In genomic region chr10:80506836-80507483, GRCh38 we compare ENCODE assay signal across 14 cellular contexts. TPM values are rescaled to one million over a fixed set of nuclear protein-coding genes. Genes with fewer than 3 reads are reported as not detected.
DNase-seq lines count a peak whose midpoint lies in the region; ATAC-seq, FAIRE-seq and TF ChIP-seq lines count a peak whose summit lies in the region.
"Had no signal": no experiment of that assay in that cellular context is flagged by ENCODE, and none has a peak within 500 bp of the region (broad histone marks: within the 10 kb centered on the region; RNA-seq: fewer than 3 reads in every experiment).

No MANE protein-coding gene starts in this region.

- H3K27ac Mint-ChIP-seq in CD4-positive, CD25-positive, alpha-beta regulatory T cell: peak overlapping the region in 2 of 3 donors; percentile 65 to 85
- H3K27ac Mint-ChIP-seq: stimulated activated naive B cell treated with anti-CD40 and anti-IgM and Interleukin-4, amounts not matched to agents 10 μg/mL and 1 μg/mL and 100 μg/mL, for 72 hours had no signal

- BruUV-seq in endothelial cell of umbilical vein (replicated peaks; lab: Mats Ljungman, UMichigan): no TSS peak

- 87 to 91% (median 87%) methylated on average over 13 of the region's 13 CpGs for WGBS in psoas muscle, 3 donors

- H3K9me3 Mint-ChIP-seq in CD4-positive, CD25-positive, alpha-beta regulatory T cell: no peaks in the 10 kb centered on the region
- H3K9me3 Mint-ChIP-seq: activated naive CD8-positive, alpha-beta T cell treated with anti-CD3 and anti-CD28 coated beads for 36 hours; stimulated activated naive B cell treated with anti-CD40 and anti-IgM and Interleukin-4, amounts not matched to agents 10 μg/mL and 1 μg/mL and 100 μg/mL, for 72 hours had no signal

- H3K36me3 Mint-ChIP-seq in CD4-positive, CD25-positive, alpha-beta regulatory T cell: peaks cover 34% of the 10 kb centered on the region

- FAIRE-seq in endothelial cell of umbilical vein (lab: Jason Lieb, UNC): no peak

- peaks cover 60% of the 10 kb centered on the region for H3K36me3 ChIP-seq in CD4-positive, CD25-positive, alpha-beta regulatory T cell (ENCODE audit: control insufficient read depth, insufficient read depth, low read length)
- H3K36me3 ChIP-seq in HUES48 (ENCODE audit: control insufficient read depth, insufficient read depth, low read length) (peaks cover 20% of the 10 kb centered on the region), endothelial cell of umbilical vein (ENCODE audit: control insufficient read depth in 2 of 2, extremely low read depth in 1 of 2, insufficient read depth in 2 of 2, low read length in 2 of 2) (peaks cover 8 to 15% of the 10 kb centered on the region in 2 experiments), psoas muscle (ENCODE audit: insufficient read depth in 1 of 2, low read depth in 1 of 2) (peaks cover 2 to 40% of the 10 kb centered on the region in 2 donors)

- ATAC-seq in CD4-positive, CD25-positive, alpha-beta regulatory T cell (ENCODE audit: low read depth in 2 of 2): no peak
- ATAC-seq in psoas muscle: no peak
- ATAC-seq: stimulated activated naive B cell treated with anti-CD40 and anti-IgM and Interleukin-4, amounts not matched to agents 10 μg/mL and 1 μg/mL and 100 μg/mL, for 72 hours had no signal

- H3K4me2 ChIP-seq in endothelial cell of umbilical vein (ENCODE audit: insufficient read depth, low read length): peak overlapping the region; percentile 2

- H3K9me3 ChIP-seq in CD4-positive, CD25-positive, alpha-beta regulatory T cell (ENCODE audit: control insufficient read depth in 2 of 2, low read length in 2 of 2): no peaks in the 10 kb centered on the region
- H3K9me3 ChIP-seq in HUES48 (ENCODE audit: control insufficient read depth, insufficient read depth, low read length): no peaks in the 10 kb centered on the region
- no peaks in the 10 kb centered on the region for H3K9me3 ChIP-seq in endothelial cell of umbilical vein (replicated peaks; ENCODE audit: control insufficient read depth, insufficient read depth, low read length)
- no peaks in the 10 kb centered on the region for H3K9me3 ChIP-seq in psoas muscle
- H3K9me3 ChIP-seq: colonic mucosa, HAP-1 had no signal

- no peaks in the 10 kb centered on the region for H3K27me3 Mint-ChIP-seq in CD4-positive, CD25-positive, alpha-beta regulatory T cell
- H3K27me3 Mint-ChIP-seq: activated naive CD8-positive, alpha-beta T cell treated with anti-CD3 and anti-CD28 coated beads for 36 hours; stimulated activated naive B cell treated with anti-CD40 and anti-IgM and Interleukin-4, amounts not matched to agents 10 μg/mL and 1 μg/mL and 100 μg/mL, for 72 hours had no signal

- no peak for TF ChIP-seq POLR2A in endothelial cell of umbilical vein (IDR thresholded peaks at IDR 0.05; ENCODE audit: low read depth, low read length)

- dilution Hi-C loops in endothelial cell of umbilical vein (cut with MboI; ENCODE audit: extremely low pct_ligation_motif_present, low sequenced_read_pairs): no loop called here

- TF ChIP-seq CTCF in endothelial cell of umbilical vein (IDR thresholded peaks at IDR 0.05; ENCODE audit: extremely low read depth in 1 of 2, insufficient read depth in 1 of 2, low read depth in 1 of 2, low read length in 2 of 2) (no peak), psoas muscle (IDR thresholded peaks at IDR 0.05) (no peak)

- H3K27ac ChIP-seq in CD4-positive, CD25-positive, alpha-beta regulatory T cell (ENCODE audit: insufficient read depth, low read length, poor library complexity, severe bottlenecking): no peak overlapping the region
- H3K27ac ChIP-seq in HUES48 (ENCODE audit: low read depth, low read length): peak overlapping the region; percentile 79
- peak overlapping the region; percentile 96 for H3K27ac ChIP-seq in endothelial cell of umbilical vein (ENCODE audit: insufficient read depth, low read depth, low read length)
- H3K27ac ChIP-seq in psoas muscle: peak overlapping the region; percentile 46
- H3K27ac ChIP-seq: colonic mucosa had no signal

- intact Hi-C loops in endothelial cell of umbilical vein (cut with micrococcal nuclease) (no loop called here), psoas muscle (cut with DNase I) (loop anchor here in 1 of 2 donors (10.0 kb wide), 1 partner anchor 122 kb away; no protein-coding TSS in a partner anchor)

- CTCF ChIA-PET in endothelial cell of umbilical vein (lab: Charles Lee): interaction anchor here (0.8 to 21.9 kb wide), 7 partner anchors 9 to 97 kb away, joined by 3 to 1118 read pairs (median 9); partner anchors contain the start of gene TSPAN14

- H3K27me3 ChIP-seq in CD4-positive, CD25-positive, alpha-beta regulatory T cell (ENCODE audit: control insufficient read depth, insufficient read depth, low read length): no peaks in the 10 kb centered on the region
- H3K27me3 ChIP-seq in HUES48 (ENCODE audit: control insufficient read depth, insufficient read depth, low read length) (no peaks in the 10 kb centered on the region), endothelial cell of umbilical vein (ENCODE audit: control insufficient read depth in 2 of 2, insufficient read depth in 2 of 2, low read length in 2 of 2) (no peaks in the 10 kb centered on the region), psoas muscle (ENCODE audit: insufficient read depth in 3 of 3, low read length in 2 of 3) (no peaks in the 10 kb centered on the region)
- H3K27me3 ChIP-seq: colonic mucosa had no signal

- no peak overlapping the region for H3K4me3 ChIP-seq in CD4-positive, CD25-positive, alpha-beta regulatory T cell (ENCODE audit: low read depth, low read length)
- no peak overlapping the region for H3K4me3 ChIP-seq in HUES48 (ENCODE audit: low read depth, low read length)
- H3K4me3 ChIP-seq in endothelial cell of umbilical vein (replicated peaks in 1 of 3; ENCODE audit: insufficient read depth in 1 of 3, low read depth in 1 of 3, low read length in 3 of 3): no peak overlapping the region
- no peak overlapping the region for H3K4me3 ChIP-seq in psoas muscle
- H3K4me3 ChIP-seq: colonic mucosa, HAP-1 had no signal

- H3K79me2 ChIP-seq in endothelial cell of umbilical vein (ENCODE audit: control insufficient read depth, insufficient read depth, low read length): peaks cover 65% of the 10 kb centered on the region

- no peak overlapping the region for H3K9ac ChIP-seq in HUES48 (ENCODE audit: low read depth, low read length)
- H3K9ac ChIP-seq in endothelial cell of umbilical vein (replicated peaks; ENCODE audit: extremely low read depth, insufficient read depth, low read length): peak overlapping the region; percentile 82

- POLR2A ChIA-PET in endothelial cell of umbilical vein (lab: Charles Lee): interaction anchor here (1.0 to 1.5 kb wide), 3 partner anchors 9 to 99 kb away, joined by 3 to 6 read pairs (median 5); no protein-coding TSS in a partner anchor

- no peaks in the 10 kb centered on the region for H3K9me1 ChIP-seq in endothelial cell of umbilical vein (replicated peaks; ENCODE audit: control insufficient read depth, extremely low read depth, insufficient read depth, low read length)

- no peak for DNase-seq in CD4-positive, CD25-positive, alpha-beta regulatory T cell
- DNase-seq in endothelial cell of umbilical vein (ENCODE audit: low read depth, low spot score) (no peak), psoas muscle (peak in 1 of 2 donors; percentile 43), NCI-H128 (lab: John Stamatoyannopoulos, UW; ENCODE audit: unreplicated experiment) (no peak), NCI-H2196 (lab: John Stamatoyannopoulos, UW; ENCODE audit: unreplicated experiment) (no peak), HuH-7.5 (ENCODE audit: low spot score) (no peak)
- DNase-seq: activated naive CD8-positive, alpha-beta T cell treated with anti-CD3 and anti-CD28 coated beads for 36 hours; colonic mucosa; NCI-H2107; retina; stimulated activated CD4-positive, alpha-beta T cell treated with anti-CD3 and anti-CD28 coated beads, Interleukin-4, amount 100 ng/mL, for 4 hours; stimulated activated naive B cell treated with anti-CD40 and anti-IgM and Interleukin-4, amounts not matched to agents 10 μg/mL and 1 μg/mL and 100 μg/mL, for 72 hours had no signal

- H3K4me3 Mint-ChIP-seq in CD4-positive, CD25-positive, alpha-beta regulatory T cell: no peak overlapping the region
- H3K4me3 Mint-ChIP-seq: activated naive CD8-positive, alpha-beta T cell treated with anti-CD3 and anti-CD28 coated beads for 36 hours; stimulated activated naive B cell treated with anti-CD40 and anti-IgM and Interleukin-4, amounts not matched to agents 10 μg/mL and 1 μg/mL and 100 μg/mL, for 72 hours had no signal

- H2AFZ ChIP-seq in endothelial cell of umbilical vein (ENCODE audit: low read depth, low read length): no peak overlapping the region

- H4K20me1 ChIP-seq in endothelial cell of umbilical vein (replicated peaks; ENCODE audit: control insufficient read depth, extremely low read depth, insufficient read depth, low read length): no peaks in the 10 kb centered on the region

- peaks cover 5 to 68% (median 50%) of the 10 kb centered on the region in 4 donors for H3K4me1 Mint-ChIP-seq in CD4-positive, CD25-positive, alpha-beta regulatory T cell

- peaks cover 44% of the 10 kb centered on the region for H3K4me1 ChIP-seq in CD4-positive, CD25-positive, alpha-beta regulatory T cell (ENCODE audit: control insufficient read depth, insufficient read depth, low read length, poor library complexity, severe bottlenecking)
- H3K4me1 ChIP-seq in HUES48 (ENCODE audit: control insufficient read depth, insufficient read depth, low read length): peaks cover 20% of the 10 kb centered on the region
- peaks cover 91% of the 10 kb centered on the region for H3K4me1 ChIP-seq in endothelial cell of umbilical vein (ENCODE audit: control insufficient read depth, extremely low read depth, insufficient read depth, low read length)
- H3K4me1 ChIP-seq in psoas muscle: peaks cover 37% of the 10 kb centered on the region

RNA-seq across cellular contexts. Expression of gene SH2D4B, which starts 30.7 kb away (rescaled TPM):
- total RNA-seq in CD4-positive, CD25-positive, alpha-beta regulatory T cell: 0.25 TPM
- polyA plus RNA-seq in CD4-positive, CD25-positive, alpha-beta regulatory T cell: not detected
- total RNA-seq in endothelial cell of umbilical vein (not detected in 2 replicates), psoas muscle (not detected)
- polyA plus RNA-seq in endothelial cell of umbilical vein (not detected in 2 replicates), psoas muscle (under 1 TPM in 1 of 3 donors, not detected in 2; 0.01 TPM)
- polyA plus RNA-seq in endothelial cell of umbilical vein (2011; cell fraction: cytosol; rRNA removed): not detected in 2 replicates
- polyA plus RNA-seq in endothelial cell of umbilical vein (2011; cell fraction: nucleus; rRNA removed): 0.04 and 0.08 TPM in 2 replicates
- polyA plus RNA-seq in endothelial cell of umbilical vein (2012): not detected in 2 replicates
- 0.07 TPM in 1 of 2 replicates, not detected in the other for polyA minus RNA-seq in endothelial cell of umbilical vein
- not detected for polyA minus RNA-seq in endothelial cell of umbilical vein (2011; cell fraction: cytosol; rRNA and poly(A)+ RNA removed)
- polyA minus RNA-seq in endothelial cell of umbilical vein (2011; cell fraction: nucleus; rRNA and poly(A)+ RNA removed): 0.14 TPM in 2 replicates
- total RNA-seq: colonic mucosa had no signal

RNA-seq across cellular contexts. Expression of gene TSPAN14, which starts 52.9 kb away (rescaled TPM):
- 198 TPM for total RNA-seq in CD4-positive, CD25-positive, alpha-beta regulatory T cell
- 100 to 1,000 TPM; 157 to 270 (median 180) TPM for polyA plus RNA-seq in CD4-positive, CD25-positive, alpha-beta regulatory T cell
- total RNA-seq in endothelial cell of umbilical vein (237 and 242 TPM in 2 replicates), psoas muscle (10 to 100 TPM; 23.9 to 33.3 (median 25.7) TPM)
- polyA plus RNA-seq in endothelial cell of umbilical vein (210 and 211 TPM in 2 replicates), psoas muscle (10 to 100 TPM; 19.4 to 20.0 (median 19.6) TPM)
- 175 and 189 TPM in 2 replicates for polyA plus RNA-seq in endothelial cell of umbilical vein (2011; cell fraction: cytosol; rRNA removed)
- polyA plus RNA-seq in endothelial cell of umbilical vein (2011; cell fraction: nucleus; rRNA removed): 188 and 193 TPM in 2 replicates
- 199 and 207 TPM in 2 replicates for polyA plus RNA-seq in endothelial cell of umbilical vein (2012)
- 175 and 203 TPM in 2 replicates for polyA minus RNA-seq in endothelial cell of umbilical vein
- polyA minus RNA-seq in endothelial cell of umbilical vein (2011; cell fraction: cytosol; rRNA and poly(A)+ RNA removed): 8.0 TPM
- 82.2 and 84.2 TPM in 2 replicates for polyA minus RNA-seq in endothelial cell of umbilical vein (2011; cell fraction: nucleus; rRNA and poly(A)+ RNA removed)
